ENCODE assay signal across 8 cellular contexts in genomic region chr4:169010125-169011023, GRCh38. TPM values are rescaled to one million over a fixed set of nuclear protein-coding genes. Genes with fewer than 3 reads are reported as not detected.
DNase-seq lines count a peak whose midpoint lies in the region; ATAC-seq, FAIRE-seq and TF ChIP-seq lines count a peak whose summit lies in the region.

Gene CBR4 (minus strand): TSS chr4:169010255. CDS start chr4:169010089, 166 bp downstream.

- H3K27me3 ChIP-seq in HepG2 (ENCODE audit: control insufficient read depth in 1 of 2, insufficient read depth in 2 of 2, low read length in 2 of 2): peaks cover 0 to 3% of the 10 kb centered on the region in 2 experiments; a peak in 1 of 5 replicates

- TSS peak; percentile 92 for BruUV-seq in HepG2 (replicated peaks; lab: Mats Ljungman, UMichigan)

- peak; percentile 67 for FAIRE-seq in HepG2 (lab: Jason Lieb, UNC)

- H2AFZ ChIP-seq in HepG2 (ENCODE audit: low read length): peak within 1 kb of the TSS; percentile 66

- POLR2A ChIA-PET in HepG2 (lab: Yijun Ruan, JAX): interaction anchor here (0.6 to 2.1 kb wide), 35 partner anchors 8 to 1017 kb away, joined by 3 to 20 read pairs (median 4); no protein-coding TSS in a partner anchor

- DNase-seq in NCI-H748 treated with DMSO at 0.1 percent for 48 hours (lab: John Stamatoyannopoulos, UW): peak; percentile 75
- peak; percentile 93 to 95 for DNase-seq in activated CD4-positive, alpha-beta T cell treated with anti-CD3 and anti-CD28 coated beads, Interleukin-2, amount 50 U/mL, for 4 hours
- peak; percentile 99 for DNase-seq in dermis blood vessel endothelial cell
- DNase-seq in HepG2 (ENCODE audit: low spot score): peak; percentile 97
- DNase-seq in stimulated activated CD4-positive, alpha-beta T cell treated with anti-CD3 and anti-CD28 coated beads, Interleukin-4, amount 100 ng/mL, for 24 hours: peak; percentile 96

- no peaks in the 10 kb centered on the region for H4K20me1 ChIP-seq in HepG2 (ENCODE audit: insufficient read depth, low read length)

- peaks cover 22% of the 10 kb centered on the region for H3K79me2 ChIP-seq in HepG2 (ENCODE audit: insufficient read depth, low read length)

- TF ChIP-seq POLR2A in HepG2 (IDR thresholded peaks at IDR 0.05; ENCODE audit: insufficient read depth in 1 of 2, low read depth in 2 of 2, low read length in 2 of 2): peak; percentile 90 to 91

- no peak for TF ChIP-seq EP300 in HepG2 (IDR thresholded peaks at IDR 0.05; ENCODE audit: low read depth in 2 of 2, low read length in 2 of 2)
- TF ChIP-seq EP300 in HepG2 (CRISPR knock-in tag; IDR thresholded peaks at IDR 0.05; ENCODE audit: borderline replicate concordance): no peak

- H3K9me3 ChIP-seq in HepG2 (ENCODE audit: low read length): no peaks in the 10 kb centered on the region

- in situ Hi-C loops in HepG2 (cut with HindIII; ENCODE audit: extremely low pct_ligation_motif_present, low pct_unique_long_range_greater_than_20kb): no loop called here

- peak within 1 kb of the TSS; percentile 89 for H3K4me2 ChIP-seq in HepG2 (ENCODE audit: low read depth, low read length)

- WGBS in HepG2 (ENCODE audit: low lambda C conversion rate): 1% methylated on average over 35 of the region's 54 CpGs

- no peak for TF ChIP-seq RAD21 in HepG2 (CRISPR knock-in tag; IDR thresholded peaks at IDR 0.05)

- TF ChIP-seq CTCF in C4-2B (conservative IDR thresholded peaks at IDR 0.05): peak; percentile 38
- no peak; the same call in 1 of the 2 replicates for TF ChIP-seq CTCF in HepG2 (CRISPR knock-in tag; IDR thresholded peaks at IDR 0.05)

- peak within 1 kb of the TSS; percentile 87 for H3K27ac ChIP-seq in C4-2B
- H3K27ac ChIP-seq in HepG2 (ENCODE audit: extremely low read length, insufficient read depth, low read length): peak within 1 kb of the TSS; percentile 90

- H3K4me3 ChIP-seq in HepG2 (replicated peaks in 1 of 3; ENCODE audit: insufficient read depth in 1 of 3, low read depth in 2 of 3, low read length in 3 of 3): peak within 1 kb of the TSS; percentile 79 to 96 (median 82)

- CTCF ChIA-PET in HepG2 (lab: Yijun Ruan, JAX; ENCODE audit: low intra/inter-chr PET ratio, low total read pairs): no interaction called here

- peak within 1 kb of the TSS; percentile 92 for H3K9ac ChIP-seq in HepG2 (ENCODE audit: insufficient read depth, low read depth, low read length)

- no peaks in the 10 kb centered on the region; a peak in 1 of 5 replicates for H3K36me3 ChIP-seq in HepG2 (replicated peaks in 1 of 2; ENCODE audit: control insufficient read depth in 1 of 2, insufficient read depth in 2 of 2, low read length in 2 of 2)

- intact Hi-C loops in HepG2 (cut with micrococcal nuclease; ENCODE audit: unreplicated experiment): loop anchor here (5.0 kb wide), 1 partner anchor 72 kb away; no protein-coding TSS in a partner anchor

- peak; percentile 92 for ATAC-seq in GM19351 (IDR thresholded peaks at IDR 0.05; ENCODE audit: unreplicated experiment)
- ATAC-seq in HG03558 (IDR thresholded peaks at IDR 0.05; ENCODE audit: extremely low read depth, unreplicated experiment): peak; percentile 97
- peak; percentile 98 for ATAC-seq in HepG2

- H3K4me1 ChIP-seq in HepG2 (ENCODE audit: insufficient read depth, low read length): peaks cover 75% of the 10 kb centered on the region

TF ChIP-seq in HepG2, 621 proteins besides CTCF, POLR2A, EP300 and RAD21 (continues in another document):
- TF ChIP-seq BORCS8-MEF2B (CRISPR knock-in tag; IDR thresholded peaks at IDR 0.05) (0 out of 2 replicates have a peak, but pooled peaks have one; percentile 56), SMAD3 (CRISPR knock-in tag; IDR thresholded peaks at IDR 0.05) (peak; percentile 71; the same call in 1 of the 2 replicates), ZFP36L1 (CRISPR knock-in tag; IDR thresholded peaks at IDR 0.05) (0 out of 2 replicates have a peak, but pooled peaks have one; percentile 51), SMARCE1 (IDR thresholded peaks at IDR 0.05; ENCODE audit: borderline replicate concordance) (no peak), ATRX (CRISPR knock-in tag; IDR thresholded peaks at IDR 0.05; ENCODE audit: borderline replicate concordance) (no peak), ZNF777 (CRISPR knock-in tag; IDR thresholded peaks at IDR 0.05) (peak; percentile 58), AHDC1 (CRISPR knock-in tag; IDR thresholded peaks at IDR 0.05; ENCODE audit: borderline replicate concordance) (no peak), MED1 (CRISPR knock-in tag; IDR thresholded peaks at IDR 0.05) (peak; percentile 56), GLMP (CRISPR knock-in tag; IDR thresholded peaks at IDR 0.05; ENCODE audit: borderline replicate concordance) (no peak), ZBTB3 (CRISPR knock-in tag; IDR thresholded peaks at IDR 0.05; ENCODE audit: borderline replicate concordance, low read depth) (0 out of 2 replicates have a peak, but pooled peaks have one; percentile 22)

RNA-seq across cellular contexts. Expression of gene CBR4, which starts in this region (rescaled TPM):
- total RNA-seq in dermis blood vessel endothelial cell (14.7 and 20.1 TPM in 2 replicates), HepG2 (2016; rRNA removed; fragmentation: Illumina TruSeq; extraction: Trizol) (20.7 and 21.9 TPM in 2 replicates)
- 7.2 and 7.4 TPM in 2 replicates for total RNA-seq in HepG2 (2016; cell fraction: cytosol; rRNA removed; fragmentation: Illumina TruSeq; extraction: Trizol; ENCODE audit: low read depth)
- 21.0 and 24.2 TPM in 2 replicates for total RNA-seq in HepG2 (2016; cell fraction: insoluble cytoplasmic fraction; rRNA removed; fragmentation: Illumina TruSeq; extraction: Trizol)
- total RNA-seq in HepG2 (2016; cell fraction: membrane; rRNA removed; fragmentation: Illumina TruSeq; extraction: Trizol): 6.5 and 6.8 TPM in 2 replicates
- total RNA-seq in HepG2 (2016; cell fraction: nucleus; rRNA removed; fragmentation: Illumina TruSeq; extraction: Trizol): 39.5 and 40.0 TPM in 2 replicates
- 6.9 and 7.3 TPM in 2 replicates for polyA plus RNA-seq in HepG2 (2011; rRNA removed)
- 1.9 and 2.8 TPM in 2 replicates for polyA plus RNA-seq in HepG2 (2011; cell fraction: cytosol; rRNA removed)
- 14.0 and 21.4 TPM in 2 replicates for polyA plus RNA-seq in HepG2 (2011; cell fraction: nucleus; rRNA removed)
- polyA plus RNA-seq in HepG2 (2012): 9.3 and 12.6 TPM in 2 replicates
- polyA plus RNA-seq in HepG2 (2016; cell fraction: cytosol; fragmentation: Illumina TruSeq; extraction: Trizol; ENCODE audit: low read depth): 1.2 and 1.7 TPM in 2 replicates
- 17.1 and 20.0 TPM in 2 replicates for polyA plus RNA-seq in HepG2 (2016; cell fraction: insoluble cytoplasmic fraction; fragmentation: Illumina TruSeq; extraction: Trizol; ENCODE audit: low read depth)
- polyA plus RNA-seq in HepG2 (2016; cell fraction: membrane; fragmentation: Illumina TruSeq; extraction: Trizol; ENCODE audit: low read depth): 2.4 and 2.8 TPM in 2 replicates
- polyA plus RNA-seq in HepG2 (2016; cell fraction: nucleus; fragmentation: Illumina TruSeq; extraction: Trizol; ENCODE audit: insufficient read depth, low read depth): 30.7 and 35.3 TPM in 2 replicates
- polyA minus RNA-seq in HepG2 (2011; rRNA and poly(A)+ RNA removed; ENCODE audit: low replicate concordance): 4.0 and 4.6 TPM in 2 replicates
- 2.9 and 3.2 TPM in 2 replicates for polyA minus RNA-seq in HepG2 (2011; cell fraction: cytosol; rRNA and poly(A)+ RNA removed)
- 55.5 and 58.1 TPM in 2 replicates for polyA minus RNA-seq in HepG2 (2011; cell fraction: nucleus; rRNA and poly(A)+ RNA removed)

Comparison
In these comparisons a context has a peak if more than half of its experiments do, and no peak if none do; other contexts are left out.
1. Peak in every context shown above with its lines: DNase-seq, ATAC-seq, H3K4me3 ChIP-seq and H3K27ac ChIP-seq.